In the genomic region with DNA sequence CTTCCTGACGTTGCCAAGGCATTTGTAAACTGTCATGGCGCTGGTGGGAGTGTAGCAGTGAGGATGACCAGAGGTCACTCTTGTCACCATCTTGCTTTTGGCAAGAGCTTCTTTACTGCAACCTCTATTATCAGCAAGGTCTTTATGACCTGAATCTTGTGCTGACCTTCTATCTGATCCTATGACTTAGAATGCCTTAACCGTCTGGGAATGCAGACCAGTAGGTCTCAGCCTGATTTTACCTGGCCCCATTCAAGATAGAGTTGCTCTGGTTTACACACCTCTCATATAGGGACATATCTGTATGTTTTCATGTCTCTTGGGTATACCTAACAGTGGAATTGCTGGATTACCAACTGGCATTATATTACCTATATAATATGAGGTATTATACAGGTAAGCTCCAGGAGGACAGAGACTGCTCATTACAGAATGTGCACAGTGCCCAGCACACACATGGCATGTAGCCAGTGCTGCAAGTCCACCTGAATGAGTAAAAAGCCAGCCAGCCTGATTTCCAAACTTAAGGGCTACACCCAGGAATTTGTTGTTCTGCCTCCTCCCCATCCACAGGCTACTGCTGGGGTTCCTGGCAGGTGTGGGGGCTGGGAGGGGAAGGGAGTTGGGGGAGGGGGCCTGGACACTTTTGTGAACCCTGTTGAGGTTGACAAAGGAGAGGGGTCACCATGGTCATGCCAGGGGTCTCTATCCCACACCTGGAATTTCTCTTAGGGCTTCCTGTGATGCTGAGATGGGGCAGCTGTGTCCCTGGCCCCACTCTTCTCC, we compare ENCODE assay signal across 1 cellular context.
A peak's percentile ranks its signal among the peaks of the same experiment; 100 is the strongest.
TF ChIP-seq lines count a peak whose summit lies in the region.

No MANE protein-coding gene starts in this region.

TF ChIP-seq in K562, 482 proteins besides CTCF, POLR2A, EP300 and RAD21:
- no peak for TF ChIP-seq RHOXF2B (CRISPR knock-in tag; conservative IDR thresholded peaks at IDR 0.05)
- TF ChIP-seq RFX1 (IDR thresholded peaks at IDR 0.05): 0 out of 2 replicates have a peak, but pooled peaks have one; percentile 12
- TF ChIP-seq HNRNPK (IDR thresholded peaks at IDR 0.05; ENCODE audit: low read depth, low read length, poor library complexity, severe bottlenecking): no peak
